25 cellular contexts compared by ENCODE assay signal in the genomic region with DNA sequence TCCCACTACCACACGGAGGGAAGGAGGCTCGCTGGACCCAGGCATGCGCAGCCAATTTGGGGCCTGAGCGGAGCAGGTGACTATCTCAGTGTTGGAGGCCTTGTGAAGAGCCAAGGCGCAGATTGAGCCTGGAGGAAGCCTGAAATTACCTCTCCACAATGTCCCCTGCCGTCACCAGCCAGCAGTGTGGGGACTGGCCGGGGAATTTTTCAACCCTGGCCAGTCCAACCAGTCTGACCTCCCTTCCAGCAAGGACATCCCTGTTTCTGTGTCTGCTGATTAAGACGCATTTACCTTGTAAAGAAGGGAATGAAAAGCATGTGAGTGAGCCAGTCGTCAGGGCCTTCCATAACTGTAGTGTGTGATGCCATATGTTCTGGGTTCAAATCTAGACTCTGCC.
"Had no signal": no experiment of that assay in that cellular context is flagged by ENCODE, and none has a peak within 500 bp of the region (broad histone marks: within the 10 kb centered on the region; RNA-seq: fewer than 3 reads in every experiment).

No MANE protein-coding gene starts in this region.

- H3K4me1 ChIP-seq: gastroesophageal sphincter, spleen, upper lobe of right lung had no signal

- H3K9me3 ChIP-seq: esophagus muscularis mucosa, gastroesophageal sphincter, lower lobe of right lung, pancreas, spleen, tibial artery, upper lobe of right lung had no signal

- H3K36me3 Mint-ChIP-seq: naive B cell; stimulated activated memory B cell treated with anti-CD40 and anti-IgM and Interleukin-4, amounts not matched to agents 10 μg/mL and 1 μg/mL and 100 μg/mL, for 72 hours had no signal

- H3K9me3 Mint-ChIP-seq: central memory CD8-positive, alpha-beta T cell; nephron; stimulated activated memory B cell treated with anti-CD40 and anti-IgM and Interleukin-4, amounts not matched to agents 10 μg/mL and 1 μg/mL and 100 μg/mL, for 72 hours; stimulated activated naive CD8-positive, alpha-beta T cell treated with anti-CD3 and anti-CD28 coated beads, Interleukin-15, Interleukin-2, amounts not matched to agents 100 ng/mL and 50 ng/mL, for 24 hours had no signal

- H3K27me3 Mint-ChIP-seq: central memory CD8-positive, alpha-beta T cell; stimulated activated memory B cell treated with anti-CD40 and anti-IgM and Interleukin-4, amounts not matched to agents 10 μg/mL and 1 μg/mL and 100 μg/mL, for 72 hours had no signal

- H3K27ac ChIP-seq: dorsolateral prefrontal cortex, esophagus muscularis mucosa, gastroesophageal sphincter, hepatocyte, lower lobe of right lung, pancreas, spleen, tibial artery, upper lobe of right lung had no signal

- H3K4me3 Mint-ChIP-seq: central memory CD8-positive, alpha-beta T cell; naive B cell; nephron; stimulated activated memory B cell treated with anti-CD40 and anti-IgM and Interleukin-4, amounts not matched to agents 10 μg/mL and 1 μg/mL and 100 μg/mL, for 72 hours; stimulated activated naive CD8-positive, alpha-beta T cell treated with anti-CD3 and anti-CD28 coated beads, Interleukin-15, Interleukin-2, amounts not matched to agents 100 ng/mL and 50 ng/mL, for 24 hours had no signal

- H3K27me3 ChIP-seq: esophagus muscularis mucosa, hepatocyte, pancreas, tibial artery, upper lobe of right lung had no signal

- H3K27ac Mint-ChIP-seq: naive B cell; nephron; progenitor cell of endocrine pancreas; stimulated activated memory B cell treated with anti-CD40 and anti-IgM and Interleukin-4, amounts not matched to agents 10 μg/mL and 1 μg/mL and 100 μg/mL, for 72 hours; stimulated activated naive CD8-positive, alpha-beta T cell treated with anti-CD3 and anti-CD28 coated beads, Interleukin-15, Interleukin-2, amounts not matched to agents 100 ng/mL and 50 ng/mL, for 24 hours had no signal

- H3K4me3 ChIP-seq: dorsolateral prefrontal cortex, esophagus muscularis mucosa, gastroesophageal sphincter, hepatocyte, lower lobe of right lung, pancreas, spleen, tibial artery, upper lobe of right lung had no signal

- H3K4me1 Mint-ChIP-seq: central memory CD8-positive, alpha-beta T cell; naive B cell; nephron; stimulated activated memory B cell treated with anti-CD40 and anti-IgM and Interleukin-4, amounts not matched to agents 10 μg/mL and 1 μg/mL and 100 μg/mL, for 72 hours had no signal

- DNase-seq: cortex of kidney; dorsolateral prefrontal cortex; effector CD8-positive, alpha-beta T cell; glutamatergic neuron; lower lobe of right lung; mesenchymal stem cell; naive B cell; occipital lobe; pancreas; spleen; stimulated activated CD4-positive, alpha-beta T cell treated with anti-CD3 and anti-CD28 coated beads, Interleukin-15, amount 100 ng/mL, for 24 hours; stimulated activated CD4-positive, alpha-beta T cell treated with anti-CD3 and anti-CD28 coated beads, Interleukin-1b, Interleukin-23, amount 100 ng/mL, for 48 hours; stimulated activated CD4-positive, alpha-beta T cell treated with anti-CD3 and anti-CD28 coated beads, Interleukin-4, amount 100 ng/mL, for 24 hours; tibial artery; upper lobe of right lung had no signal

- ATAC-seq: gastroesophageal sphincter; left lobe of liver; sciatic nerve; stimulated activated memory B cell treated with anti-CD40 and anti-IgM and Interleukin-4, amounts not matched to agents 10 μg/mL and 1 μg/mL and 100 μg/mL, for 72 hours; upper lobe of right lung had no signal

- H3K36me3 ChIP-seq: esophagus muscularis mucosa, gastroesophageal sphincter, lower lobe of right lung, pancreas, spleen, tibial artery, upper lobe of right lung had no signal
